Comparison of ENCODE assay signal across 10 cellular contexts in genomic region chr4:8157496-8157895, GRCh38. TPM values are rescaled to one million over a fixed set of nuclear protein-coding genes. Genes with fewer than 3 reads are reported as not detected.
DNase-seq lines count a peak whose midpoint lies in the region; FAIRE-seq and TF ChIP-seq lines count a peak whose summit lies in the region.
"Had no signal": no experiment of that assay in that cellular context is flagged by ENCODE, and none has a peak within 500 bp of the region (broad histone marks: within the 10 kb centered on the region; RNA-seq: fewer than 3 reads in every experiment).

No MANE protein-coding gene starts in this region.

- H3K9ac ChIP-seq in H1 (replicated peaks in 1 of 4; ENCODE audit: extremely low read depth in 1 of 4, low read depth in 3 of 4, low read length in 3 of 4) (no peak overlapping the region), neuronal stem cell (ENCODE audit: low read depth, low read length, poor library complexity) (no peak overlapping the region)

- H3K9me3 Mint-ChIP-seq in CD8-positive, alpha-beta memory T cell, result no peaks in the 10 kb centered on the region

- peaks cover 14% of the 10 kb centered on the region; the same call in 1 of the 2 replicates for H3K23me2 ChIP-seq in H1 (ENCODE audit: low read depth, low read length)

- H3K4ac ChIP-seq in H1 (replicated peaks; ENCODE audit: insufficient read length, low read depth, low read length) (no peak overlapping the region), neuronal stem cell (ENCODE audit: low read length) (no peak overlapping the region)

- POLR2A ChIA-PET in CD8-positive, alpha-beta memory T cell (lab: Charles Lee), result no interaction called here
- POLR2A ChIA-PET in H1 (lab: Charles Lee; ENCODE audit: partially characterized antibody), result interaction anchor here (0.6 to 1.4 kb wide), 2 partner anchors 9 to 26 kb away, joined by 3 to 4 read pairs; no protein-coding TSS in a partner anchor

- no peak for TF ChIP-seq EP300 in H1 (IDR thresholded peaks at IDR 0.05; ENCODE audit: borderline replicate concordance in 1 of 2, low read depth in 2 of 2, low read length in 2 of 2)

- H3K14ac ChIP-seq in H1 (ENCODE audit: insufficient read length), result no peak overlapping the region
- H3K14ac ChIP-seq in neuronal stem cell (ENCODE audit: low read length), result no peak overlapping the region

- H2BK12ac ChIP-seq in H1 (ENCODE audit: low read depth, low read length) (no peak overlapping the region), neuronal stem cell (ENCODE audit: low read length) (no peak overlapping the region)

- H4K20me1 ChIP-seq in H1 (replicated peaks in 1 of 2; ENCODE audit: control insufficient read depth in 1 of 2, insufficient read depth in 2 of 2, low read length in 2 of 2), result peaks cover 3 to 7% of the 10 kb centered on the region in 2 experiments

- no peak overlapping the region for H3K27ac ChIP-seq in CD8-positive, alpha-beta memory T cell (ENCODE audit: low read depth, low read length)
- H3K27ac ChIP-seq in H1 (ENCODE audit: low read depth, low read length), result no peak overlapping the region
- no peak overlapping the region for H3K27ac ChIP-seq in neuronal stem cell (replicated peaks; ENCODE audit: low read length)

- peaks cover 15% of the 10 kb centered on the region for H3K4me1 ChIP-seq in CD8-positive, alpha-beta memory T cell (ENCODE audit: insufficient read depth, low read length)
- H3K4me1 ChIP-seq in H1 (replicated peaks in 1 of 4; ENCODE audit: control insufficient read depth in 3 of 4, insufficient read depth in 4 of 4, low read length in 3 of 4) (peaks cover 0 to 5% (median 2%) of the 10 kb centered on the region in 4 experiments; a peak in 4 of 7 replicates), neuronal stem cell (ENCODE audit: control insufficient read depth in 2 of 2, insufficient read depth in 1 of 2, low read depth in 1 of 2, low read length in 2 of 2) (peaks cover 6% of the 10 kb centered on the region in 2 donors)

- no peaks in the 10 kb centered on the region for H3K79me2 ChIP-seq in H1 (ENCODE audit: control insufficient read depth in 1 of 2, insufficient read depth in 2 of 2, low read length in 2 of 2)

- H3K4me1 Mint-ChIP-seq in CD8-positive, alpha-beta memory T cell, result peaks cover 14 to 24% (median 23%) of the 10 kb centered on the region in 3 donors

- no peak overlapping the region for H2BK120ac ChIP-seq in H1 (replicated peaks; ENCODE audit: low read depth, low read length)
- H2BK120ac ChIP-seq in neuronal stem cell (ENCODE audit: low read depth, low read length), result no peak overlapping the region

- H3K36me3 ChIP-seq in CD8-positive, alpha-beta memory T cell (ENCODE audit: insufficient read depth, low read length), result no peaks in the 10 kb centered on the region
- no peaks in the 10 kb centered on the region for H3K36me3 ChIP-seq in H1 (ENCODE audit: control insufficient read depth in 2 of 4, insufficient read depth in 4 of 4, low read length in 3 of 4)
- no peaks in the 10 kb centered on the region for H3K36me3 ChIP-seq in neuronal stem cell (replicated peaks in 1 of 2; ENCODE audit: control insufficient read depth in 2 of 2, insufficient read depth in 2 of 2, low read length in 2 of 2)

- no peak for TF ChIP-seq CTCF in NB4 (IDR thresholded peaks at IDR 0.05; ENCODE audit: low read depth, low read length)
- no peak for TF ChIP-seq CTCF in H1 (IDR thresholded peaks at IDR 0.05; ENCODE audit: control extremely low read depth in 1 of 3, insufficient read depth in 1 of 3, low read depth in 1 of 3, low read length in 3 of 3)

- WGBS in H1 (ENCODE audit: extremely low coverage in 1 of 2, insufficient coverage in 1 of 2, insufficient read length in 1 of 2, insufficient replicate concordance in 2 of 2, low coverage in 1 of 2, low lambda C conversion rate in 2 of 2, missing lambda C conversion rate in 1 of 2), 2 experiments, result 61% methylated on average over 12 of the region's 15 CpGs; no CpG with 5 or more reads in 1 of the 2 experiments
- no CpG with 5 or more reads among the region's 15 CpGs for WGBS in neuronal stem cell (ENCODE audit: extremely low coverage in 2 of 2, insufficient read length in 2 of 2, insufficient replicate concordance in 1 of 2), 2 donors

- H3K36me3 Mint-ChIP-seq in CD8-positive, alpha-beta memory T cell, result peaks cover 0 to 4% (median 0%) of the 10 kb centered on the region in 3 donors

- no peak overlapping the region for H2AFZ ChIP-seq in H1 (ENCODE audit: low read length)
- H2AFZ ChIP-seq in neuronal stem cell (ENCODE audit: low read length), result no peak overlapping the region

- H3K23ac ChIP-seq in H1 (ENCODE audit: insufficient read length) (no peak overlapping the region), neuronal stem cell (ENCODE audit: low read depth, low read length, poor library complexity) (peak overlapping the region; percentile 57)

- H3K4me2 ChIP-seq in H1 (ENCODE audit: insufficient read depth in 1 of 2, low read depth in 2 of 2, low read length in 2 of 2), result peak overlapping the region; percentile 90 to 97
- no peak overlapping the region for H3K4me2 ChIP-seq in neuronal stem cell (ENCODE audit: insufficient read depth, low read length, poor library complexity, severe bottlenecking)

- no peaks in the 10 kb centered on the region for H3K27me3 ChIP-seq in CD8-positive, alpha-beta memory T cell (ENCODE audit: insufficient read depth, low read length, poor library complexity, severe bottlenecking)
- H3K27me3 ChIP-seq in H1 (replicated peaks in 1 of 4; ENCODE audit: control insufficient read depth in 3 of 4, extremely low read depth in 1 of 4, insufficient read depth in 3 of 4, low read length in 3 of 4) (peaks cover 6 to 43% (median 30%) of the 10 kb centered on the region in 4 experiments), neuronal stem cell (ENCODE audit: control insufficient read depth in 3 of 3, insufficient read depth in 3 of 3, low read depth in 1 of 3, low read length in 3 of 3) (peaks cover 17 to 74% (median 38%) of the 10 kb centered on the region in 3 experiments)

- H3K4me3 ChIP-seq in CD8-positive, alpha-beta memory T cell (ENCODE audit: low read length), result no peak overlapping the region
- H3K4me3 ChIP-seq in NB4 (ENCODE audit: low read depth, low read length), result no peak overlapping the region
- H3K4me3 ChIP-seq in H1 (ENCODE audit: extremely low read depth in 1 of 4, insufficient read depth in 2 of 4, low read depth in 3 of 4, low read length in 4 of 4), result peak overlapping the region in 1 of 4 experiments; percentile 73; a peak in 3 of 8 replicates
- H3K4me3 ChIP-seq in neuronal stem cell (ENCODE audit: low read length in 2 of 2), result no peak overlapping the region

- H2AK5ac ChIP-seq in H1 (ENCODE audit: low read depth, low read length) (no peak overlapping the region), neuronal stem cell (ENCODE audit: low read depth, low read length) (peak overlapping the region; percentile 50)

- FAIRE-seq in H1 (lab: Jason Lieb, UNC), result no peak
- FAIRE-seq: colon had no signal

- H3K9me3 ChIP-seq in CD8-positive, alpha-beta memory T cell (ENCODE audit: low read length), result no peaks in the 10 kb centered on the region
- H3K9me3 ChIP-seq in H1 (ENCODE audit: insufficient read depth in 2 of 2, low read depth in 1 of 2, low read length in 1 of 2), result no peaks in the 10 kb centered on the region
- H3K9me3 ChIP-seq in neuronal stem cell (replicated peaks in 1 of 2; ENCODE audit: control insufficient read depth in 2 of 2, insufficient read depth in 1 of 2, low read depth in 1 of 2, low read length in 2 of 2), result peaks cover 0 to 2% of the 10 kb centered on the region in 2 donors

- DNase-seq in CD8-positive, alpha-beta memory T cell, result no peak
- DNase-seq in NB4 (ENCODE audit: low read depth) (peak; percentile 55), H1 (ENCODE audit: low read depth in 1 of 2, low spot score in 2 of 2) (no peak), neuronal stem cell (ENCODE audit: low spot score) (no peak), NCI-H1694 treated with DMSO at 0.1 percent for 48 hours (lab: John Stamatoyannopoulos, UW) (no peak), HK-2 (ENCODE audit: unreplicated experiment) (no peak), NCI-H2196 (lab: John Stamatoyannopoulos, UW; ENCODE audit: unreplicated experiment) (no peak), posterior vena cava (ENCODE audit: low spot score) (no peak)
- DNase-seq: stimulated activated naive CD4-positive, alpha-beta T cell treated with Interleukin-2 at 50 U/mL for 16 hours had no signal

- H2BK20ac ChIP-seq in H1 (ENCODE audit: low read length), result no peak overlapping the region

- CTCF ChIA-PET in CD8-positive, alpha-beta memory T cell (lab: Charles Lee), result no interaction called here
- CTCF ChIA-PET in H1 (lab: Charles Lee; ENCODE audit: partially characterized antibody), result interaction anchor here (0.5 to 2.3 kb wide), 6 partner anchors 12 to 1238 kb away, joined by 3 to 7 read pairs (median 4); no protein-coding TSS in a partner anchor

- H3K79me1 ChIP-seq in H1 (ENCODE audit: low read depth, low read length) (no peaks in the 10 kb centered on the region), neuronal stem cell (ENCODE audit: low read depth, low read length) (no peaks in the 10 kb centered on the region)

- no peak overlapping the region for H4K5ac ChIP-seq in H1 (ENCODE audit: insufficient read length, low read depth, low read length)

- no peak overlapping the region for H3K56ac ChIP-seq in H1 (replicated peaks; ENCODE audit: insufficient read length, low read depth, low read length)

- H3K4me3 Mint-ChIP-seq in CD8-positive, alpha-beta memory T cell, result peak overlapping the region; percentile 51 to 97 (median 62)

- no peak overlapping the region for H4K91ac ChIP-seq in H1 (replicated peaks; ENCODE audit: insufficient read length, low read length)
- H4K91ac ChIP-seq in neuronal stem cell (ENCODE audit: low read depth, low read length, poor library complexity), result no peak overlapping the region

- intact Hi-C loops in posterior vena cava (cut with DNase I), result no loop called here

- H3K18ac ChIP-seq in H1 (ENCODE audit: extremely low read depth, low read length) (no peak overlapping the region), neuronal stem cell (ENCODE audit: low read length) (no peak overlapping the region)

- H2BK15ac ChIP-seq in H1 (ENCODE audit: low read length), result no peak overlapping the region
- H2BK15ac ChIP-seq in neuronal stem cell (ENCODE audit: low read length), result no peak overlapping the region

- no peak overlapping the region for H4K8ac ChIP-seq in H1 (ENCODE audit: extremely low read depth, insufficient read depth, low read length)
- no peak overlapping the region for H4K8ac ChIP-seq in neuronal stem cell (ENCODE audit: low read depth, low read length)

- peak overlapping the region in 2 of 8 donors; percentile 9 to 90 for H3K27ac Mint-ChIP-seq in CD8-positive, alpha-beta memory T cell

- H3K27me3 Mint-ChIP-seq in CD8-positive, alpha-beta memory T cell, result peaks cover 3 to 4% of the 10 kb centered on the region in 2 donors

- TF ChIP-seq POLR2A in NB4 (IDR thresholded peaks at IDR 0.05; ENCODE audit: extremely low read depth, insufficient read length) (no peak), H1 (IDR thresholded peaks at IDR 0.05; ENCODE audit: control extremely low read depth in 1 of 2, low read depth in 2 of 2, low read length in 2 of 2) (no peak)

- TF ChIP-seq RAD21 in H1 (IDR thresholded peaks at IDR 0.05 in 1 of 2, conservative IDR thresholded peaks at IDR 0.05 in 1 of 2; ENCODE audit: low read depth in 2 of 2, low read length in 2 of 2), result no peak

- H2BK5ac ChIP-seq in H1 (ENCODE audit: low read depth, low read length), result no peak overlapping the region
- H2BK5ac ChIP-seq in neuronal stem cell (ENCODE audit: low read length), result peak overlapping the region; percentile 80

RNA-seq across cellular contexts. Expression of gene ABLIM2, which starts 1.1 kb away (rescaled TPM):
- total RNA-seq in CD8-positive, alpha-beta memory T cell, result 1 to 10 TPM in 1 of 2 experiments, under 1 TPM in 1; 0.72 to 1.1 TPM
- 1.2 TPM for polyA plus RNA-seq in CD8-positive, alpha-beta memory T cell
- 2.8 and 3.0 TPM in 2 replicates for total RNA-seq in H1 (2021; fragmentation: NEBNext Ultra II Directional; extraction: Animal tissue kit (Norgen Biotek cat#: 25700))
- polyA plus RNA-seq in H1 (2011; rRNA removed), result 3.0 TPM in 2 replicates
- polyA plus RNA-seq in H1 (2011; cell fraction: cytosol; rRNA removed), result 3.6 TPM
- polyA plus RNA-seq in H1 (2011; cell fraction: nucleus; rRNA removed), result 5.9 TPM
- 2.9 to 4.0 TPM (median 3.3 TPM) in 4 replicates for polyA plus RNA-seq in H1 (2012, experiment 1 of 2)
- 2.2 TPM for polyA plus RNA-seq in H1 (2012, experiment 2 of 2)
- 0.95 TPM for polyA plus RNA-seq in H1 (2013, experiment 1 of 2)
- 1.2 TPM for polyA plus RNA-seq in H1 (2013, experiment 2 of 2)
- polyA minus RNA-seq in H1 (2011; rRNA and poly(A)+ RNA removed), result 2.7 and 4.9 TPM in 2 replicates
- polyA minus RNA-seq in H1 (2011; cell fraction: cytosol; rRNA and poly(A)+ RNA removed), result 1.2 TPM
- 9.1 TPM for polyA minus RNA-seq in H1 (2011; cell fraction: nucleus; rRNA and poly(A)+ RNA removed)
- 0.78 TPM for polyA plus RNA-seq in neuronal stem cell (2013, experiment 1 of 2)
- polyA plus RNA-seq in neuronal stem cell (2013, experiment 2 of 2), result 0.93 TPM
- 10 to 100 TPM; 11.7 to 23.8 TPM for total RNA-seq in posterior vena cava

RNA-seq across cellular contexts. Expression of gene SH3TC1, which starts 41.6 kb away (rescaled TPM):
- total RNA-seq in CD8-positive, alpha-beta memory T cell, result 1 to 10 TPM; 7.5 to 8.9 TPM
- 12.2 TPM for polyA plus RNA-seq in CD8-positive, alpha-beta memory T cell
- total RNA-seq in H1 (2021; fragmentation: NEBNext Ultra II Directional; extraction: Animal tissue kit (Norgen Biotek cat#: 25700)), result 0.29 TPM in 1 of 2 replicates, not detected in the other
- polyA plus RNA-seq in H1 (2011; rRNA removed), result 0.13 and 0.15 TPM in 2 replicates
- polyA plus RNA-seq in H1 (2011; cell fraction: cytosol; rRNA removed), result 0.14 TPM
- 0.29 TPM for polyA plus RNA-seq in H1 (2011; cell fraction: nucleus; rRNA removed)
- polyA plus RNA-seq in H1 (2012, experiment 1 of 2), result 0.08 to 0.36 TPM (median 0.14 TPM) in 4 replicates
- 0.22 TPM for polyA plus RNA-seq in H1 (2012, experiment 2 of 2)
- polyA plus RNA-seq in H1 (2013, experiment 1 of 2), result 0.16 TPM
- polyA plus RNA-seq in H1 (2013, experiment 2 of 2), result 0.07 TPM
- 0.13 and 0.71 TPM in 2 replicates for polyA minus RNA-seq in H1 (2011; rRNA and poly(A)+ RNA removed)
- not detected for polyA minus RNA-seq in H1 (2011; cell fraction: cytosol; rRNA and poly(A)+ RNA removed)
- polyA minus RNA-seq in H1 (2011; cell fraction: nucleus; rRNA and poly(A)+ RNA removed), result 0.30 TPM
- 0.13 TPM for polyA plus RNA-seq in neuronal stem cell (2013, experiment 1 of 2)
- 0.08 TPM for polyA plus RNA-seq in neuronal stem cell (2013, experiment 2 of 2)
- total RNA-seq in posterior vena cava, result 10 to 100 TPM; 36.6 to 45.1 TPM
